ENCODE assay signal across 24 cellular contexts in the genomic region with DNA sequence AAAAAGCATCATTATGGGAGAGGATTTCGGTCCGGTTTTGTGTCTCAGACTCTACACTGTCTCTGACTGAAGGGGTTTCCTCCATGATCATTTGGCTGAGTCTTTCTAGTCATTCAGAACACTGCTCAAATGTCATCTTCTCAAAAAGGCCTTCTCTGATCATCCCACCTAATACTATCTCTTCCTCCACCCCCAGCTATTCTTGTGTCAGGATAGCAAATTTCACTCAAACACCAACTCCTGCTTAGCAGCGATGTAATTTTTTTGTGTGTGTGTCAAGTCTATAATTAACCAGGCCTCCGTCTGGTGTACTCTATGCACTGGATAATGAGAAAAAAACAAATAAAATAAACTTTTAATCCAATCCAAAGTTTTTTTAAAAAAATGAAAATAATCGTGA.
A peak's percentile ranks its signal among the peaks of the same experiment; 100 is the strongest.
DNase-seq lines count a peak whose midpoint lies in the region; ATAC-seq and TF ChIP-seq lines count a peak whose summit lies in the region.
"Had no signal": no experiment of that assay in that cellular context is flagged by ENCODE, and none has a peak within 500 bp of the region (broad histone marks: within the 10 kb centered on the region; RNA-seq: fewer than 3 reads in every experiment).

No MANE protein-coding gene starts in this region.

- no peak for ATAC-seq in SK-N-SH treated with all-trans-retinoic acid at 6 μM for 48 hours
- no peak for ATAC-seq in HG03571 (IDR thresholded peaks at IDR 0.05; ENCODE audit: unreplicated experiment)
- ATAC-seq: A549; CD8-positive, alpha-beta T cell had no signal

- H3K9ac ChIP-seq in SK-N-SH: no peak overlapping the region
- peak overlapping the region; percentile 3; the same call in 1 of the 2 replicates for H3K9ac ChIP-seq in OCI-LY3 (ENCODE audit: low read length)
- H3K9ac ChIP-seq: BLaER1 had no signal

- H3K9me3 ChIP-seq in SK-N-SH (no peaks in the 10 kb centered on the region), OCI-LY3 (ENCODE audit: insufficient read depth, low read length) (no peaks in the 10 kb centered on the region)
- H3K9me3 ChIP-seq: A549, BE2C, BLaER1, Caco-2 had no signal

- DNase-seq in SK-N-SH (no peak), putamen (ENCODE audit: low spot score) (peak; percentile 59), NCI-H146 treated with DMSO at 0.1 percent for 48 hours (lab: John Stamatoyannopoulos, UW; ENCODE audit: unreplicated experiment) (no peak), D341Med (ENCODE audit: low spot score) (no peak)
- DNase-seq: AML-193; BE2C; C1 segment of cervical spinal cord; Caco-2; Calu3; CD4-positive, alpha-beta T cell; CD8-positive, alpha-beta T cell; DMS 273 treated with DMSO at 0.1 percent for 48 hours; DMS153; DMS53; DMS79; DND-41; EL; GDM1 had no signal

- TF ChIP-seq RAD21 in SK-N-SH (IDR thresholded peaks at IDR 0.05; ENCODE audit: low read length): no peak

- H3K27me3 ChIP-seq in SK-N-SH (ENCODE audit: insufficient read depth): no peaks in the 10 kb centered on the region
- no peaks in the 10 kb centered on the region for H3K27me3 ChIP-seq in OCI-LY3 (ENCODE audit: low read depth, low read length)
- H3K27me3 ChIP-seq: BE2C, BLaER1 had no signal

- TF ChIP-seq EP300 in SK-N-SH (IDR thresholded peaks at IDR 0.05; ENCODE audit: borderline replicate concordance in 1 of 2, low read depth in 1 of 2, low read length in 1 of 2): no peak

- H3K4me3 ChIP-seq in SK-N-SH (ENCODE audit: low read depth in 2 of 2, low read length in 1 of 2) (no peak overlapping the region), OCI-LY3 (ENCODE audit: low read length) (peak overlapping the region; percentile 51)
- H3K4me3 ChIP-seq: A549, BLaER1 had no signal

- H3K4me1 ChIP-seq in SK-N-SH (ENCODE audit: control insufficient read depth in 1 of 2, insufficient read depth in 2 of 2, low read depth in 1 of 2, low read length in 1 of 2) (no peaks in the 10 kb centered on the region; a peak in 1 of 4 replicates), OCI-LY3 (ENCODE audit: low read length) (no peaks in the 10 kb centered on the region)
- H3K4me1 ChIP-seq: A549, BE2C, BLaER1, Caco-2 had no signal

- WGBS in SK-N-SH (ENCODE audit: low lambda C conversion rate): 14% methylated on average over 5 of the region's 5 CpGs

- TF ChIP-seq CTCF in SK-N-SH (IDR thresholded peaks at IDR 0.05) (no peak), OCI-LY3 (IDR thresholded peaks at IDR 0.05; ENCODE audit: low read depth, low read length) (no peak)

- peak overlapping the region; percentile 41; the same call in 1 of the 2 replicates for H3K4me2 ChIP-seq in SK-N-SH
- H3K4me2 ChIP-seq in OCI-LY3 (ENCODE audit: low read length): peak overlapping the region; percentile 63
- H3K4me2 ChIP-seq: A549, BLaER1 had no signal

- H2AFZ ChIP-seq in SK-N-SH (ENCODE audit: low read depth) (no peak overlapping the region), OCI-LY3 (ENCODE audit: low read depth, low read length) (peak overlapping the region; percentile 66)

- no peaks in the 10 kb centered on the region for H3K9me2 ChIP-seq in SK-N-SH

- CTCF ChIA-PET in SK-N-SH (lab: Yijun Ruan, JAX): interaction anchor here (0.9 kb wide), 1 partner anchor 14 kb away, joined by 3 read pairs; no protein-coding TSS in a partner anchor

- POLR2A ChIA-PET in SK-N-SH (lab: Yijun Ruan, JAX): no interaction called here

- H3F3A ChIP-seq in SK-N-SH (replicated peaks; ENCODE audit: insufficient read depth): no peaks in the 10 kb centered on the region

- H3K27ac ChIP-seq in SK-N-SH (ENCODE audit: low read depth in 2 of 2, low read length in 1 of 2) (no peak overlapping the region), OCI-LY3 (ENCODE audit: low read length) (no peak overlapping the region)
- H3K27ac ChIP-seq: 22Rv1, A549, BLaER1 had no signal

- H3K36me3 ChIP-seq in SK-N-SH (replicated peaks in 1 of 2; ENCODE audit: control insufficient read depth in 1 of 2, insufficient read depth in 2 of 2, low read length in 1 of 2): no peaks in the 10 kb centered on the region
- H3K36me3 ChIP-seq in OCI-LY3 (replicated peaks; ENCODE audit: low read depth, low read length): no peaks in the 10 kb centered on the region
- H3K36me3 ChIP-seq: BE2C, BLaER1 had no signal

- H3K79me2 ChIP-seq in SK-N-SH (ENCODE audit: insufficient read depth): no peaks in the 10 kb centered on the region
- no peaks in the 10 kb centered on the region for H3K79me2 ChIP-seq in OCI-LY3 (ENCODE audit: low read length)

- no peaks in the 10 kb centered on the region for H4K20me1 ChIP-seq in SK-N-SH (ENCODE audit: insufficient read depth)
- no peaks in the 10 kb centered on the region for H4K20me1 ChIP-seq in OCI-LY3 (ENCODE audit: insufficient read depth, low read length)
- H4K20me1 ChIP-seq: BLaER1 had no signal

TF ChIP-seq in SK-N-SH, 30 proteins besides CTCF, POLR2A, EP300 and RAD21 (continues in another document):
- TF ChIP-seq RFX5 (IDR thresholded peaks at IDR 0.05; ENCODE audit: low read length) (no peak), TCF12 (IDR thresholded peaks at IDR 0.05) (no peak), EZH2phosphoT487 (IDR thresholded peaks at IDR 0.05; ENCODE audit: borderline replicate concordance, low read depth) (no peak), TEAD4 (IDR thresholded peaks at IDR 0.05; ENCODE audit: borderline replicate concordance, insufficient read depth) (no peak), TAF1 (IDR thresholded peaks at IDR 0.05; ENCODE audit: borderline replicate concordance, low read depth, low read length) (no peak), GATA2 (CRISPR knock-in tag; IDR thresholded peaks at IDR 0.05) (no peak), FOSL2 (IDR thresholded peaks at IDR 0.05; ENCODE audit: borderline replicate concordance, low read depth) (no peak), RXRA (IDR thresholded peaks at IDR 0.05; ENCODE audit: borderline replicate concordance, low read depth) (no peak)
- TF ChIP-seq, protein P1, sequence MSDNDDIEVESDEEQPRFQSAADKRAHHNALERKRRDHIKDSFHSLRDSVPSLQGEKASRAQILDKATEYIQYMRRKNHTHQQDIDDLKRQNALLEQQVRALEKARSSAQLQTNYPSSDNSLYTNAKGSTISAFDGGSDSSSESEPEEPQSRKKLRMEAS (IDR thresholded peaks at IDR 0.05; ENCODE audit: low read depth): no peak

TF ChIP-seq in SK-N-SH treated with all-trans-retinoic acid at 6 μM for 48 hours, 23 proteins besides CTCF, POLR2A, EP300 and RAD21:
- TF ChIP-seq ARNTL (CRISPR knock-in tag; IDR thresholded peaks at IDR 0.05; ENCODE audit: borderline replicate concordance, low read depth) (no peak), CSRNP3 (CRISPR knock-in tag; IDR thresholded peaks at IDR 0.05) (no peak), ZFP30 (CRISPR knock-in tag; IDR thresholded peaks at IDR 0.05) (no peak)
